ENCODE assay signal across 9 cellular contexts in the genomic region with DNA sequence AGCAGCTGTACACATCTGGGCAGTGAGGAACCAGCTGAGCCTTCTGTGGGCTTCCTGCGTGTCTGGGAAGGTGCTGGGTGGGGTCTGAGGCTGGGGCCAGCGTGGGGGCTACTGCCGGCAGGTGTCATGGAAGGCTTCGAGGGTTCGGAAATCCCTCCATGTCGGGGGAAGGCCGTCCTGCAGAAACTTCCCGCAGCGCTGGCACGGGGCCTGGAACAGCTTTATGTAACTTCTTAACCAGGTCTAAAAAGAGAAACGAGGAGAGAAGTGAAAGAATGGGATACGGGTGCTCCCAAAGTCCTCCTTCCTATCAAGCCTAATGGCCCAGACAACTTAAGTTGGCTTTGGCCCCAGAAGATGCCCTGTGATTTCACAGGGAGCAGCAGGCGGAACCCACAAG.
"Had no signal": no experiment of that assay in that cellular context is flagged by ENCODE, and none has a peak within 500 bp of the region (broad histone marks: within the 10 kb centered on the region; RNA-seq: fewer than 3 reads in every experiment).

No MANE protein-coding gene starts in this region.

- H3K27ac Mint-ChIP-seq: HFFc6 had no signal

- H3K4me1 ChIP-seq: HAP-1 had no signal

- H3K4me3 ChIP-seq: GM23248, HAP-1, K562 had no signal

- H3K27ac ChIP-seq: GM23248 had no signal

- DNase-seq: GM23248, GOT3, H7, HFFc6, IMR-90, KG1 had no signal

- H3K9me3 ChIP-seq: HAP-1 had no signal

- H3K9ac ChIP-seq: GM23248 had no signal

- H2AFZ ChIP-seq: GM23248 had no signal

- H3K4me3 Mint-ChIP-seq: HFFc6 had no signal

- H3K9me3 Mint-ChIP-seq: HFFc6 had no signal

- H3K36me3 ChIP-seq: HAP-1 had no signal

- ATAC-seq: HCT116, K562 had no signal
